ENCODE assay signal across 1 cellular context in genomic region chr17:41919165-41919817, GRCh38.
A peak's percentile ranks its signal among the peaks of the same experiment; 100 is the strongest.
TF ChIP-seq lines count a peak whose summit lies in the region.

No MANE protein-coding gene starts in this region.

TF ChIP-seq in HepG2, 621 proteins besides CTCF, POLR2A, EP300 and RAD21 (continued from another document and continues in another):
- TF ChIP-seq ZBTB4 (CRISPR knock-in tag; IDR thresholded peaks at IDR 0.05; ENCODE audit: borderline replicate concordance), result peak; percentile 79; the same call in 1 of the 2 replicates
- peak; percentile 88 for TF ChIP-seq NRL (CRISPR knock-in tag; IDR thresholded peaks at IDR 0.05; ENCODE audit: borderline replicate concordance)
- TF ChIP-seq RFXAP (CRISPR knock-in tag; IDR thresholded peaks at IDR 0.05; ENCODE audit: borderline replicate concordance), result no peak; the same call in 1 of the 2 replicates
- no peak for TF ChIP-seq FOXO4 (CRISPR knock-in tag; conservative IDR thresholded peaks at IDR 0.05)
- no peak for TF ChIP-seq BHLHE40 (IDR thresholded peaks at IDR 0.05; ENCODE audit: low read length)
- TF ChIP-seq IRF9 (CRISPR knock-in tag; IDR thresholded peaks at IDR 0.05; ENCODE audit: borderline replicate concordance), result peak; percentile 80; the same call in 1 of the 2 replicates
- TF ChIP-seq SNAPC4 (CRISPR knock-in tag; IDR thresholded peaks at IDR 0.05), result 0 out of 2 replicates have a peak, but pooled peaks have one; percentile 73
- peak; percentile 71; the same call in 1 of the 2 replicates for TF ChIP-seq ATF5 (CRISPR knock-in tag; IDR thresholded peaks at IDR 0.05; ENCODE audit: low read depth)
- peak; percentile 59; the same call in 1 of the 2 replicates for TF ChIP-seq ZNF598 (CRISPR knock-in tag; IDR thresholded peaks at IDR 0.05; ENCODE audit: borderline replicate concordance)
- peak; percentile 38; the same call in 1 of the 2 replicates for TF ChIP-seq MYNN (CRISPR knock-in tag; IDR thresholded peaks at IDR 0.05; ENCODE audit: low read depth)
- TF ChIP-seq ZFP91 (CRISPR knock-in tag; IDR thresholded peaks at IDR 0.05; ENCODE audit: borderline replicate concordance), result peak; percentile 61
- no peak for TF ChIP-seq HNRNPL (IDR thresholded peaks at IDR 0.05; ENCODE audit: low read depth, low read length)
- TF ChIP-seq ZNF446 (CRISPR knock-in tag; IDR thresholded peaks at IDR 0.05), result peak; percentile 20
- peak; percentile 52 for TF ChIP-seq TAF1 (CRISPR knock-in tag; IDR thresholded peaks at IDR 0.05)
- peak; percentile 28 for TF ChIP-seq ZNF407 (CRISPR knock-in tag; IDR thresholded peaks at IDR 0.05; ENCODE audit: not compliant biosample characterization)
- TF ChIP-seq ZNF674 (CRISPR knock-in tag; IDR thresholded peaks at IDR 0.05; ENCODE audit: low read depth), result no peak; the same call in 1 of the 2 replicates
- no peak for TF ChIP-seq PRDM15 (CRISPR knock-in tag; IDR thresholded peaks at IDR 0.05)
- peak; percentile 86; the same call in 1 of the 2 replicates for TF ChIP-seq SNAPC2 (CRISPR knock-in tag; IDR thresholded peaks at IDR 0.05)
